1 cellular context compared by ENCODE assay signal in genomic region chr17:80824549-80825470, GRCh38.
TF ChIP-seq lines count a peak whose summit lies in the region.

No MANE protein-coding gene starts in this region.

TF ChIP-seq in HepG2, 621 proteins besides CTCF, POLR2A, EP300 and RAD21 (continued from another document):
- TF ChIP-seq ZNF770 (CRISPR knock-in tag; IDR thresholded peaks at IDR 0.05), result peak; percentile 34; the same call in 1 of the 2 replicates
